ENCODE assay signal across 22 cellular contexts in the genomic region with DNA sequence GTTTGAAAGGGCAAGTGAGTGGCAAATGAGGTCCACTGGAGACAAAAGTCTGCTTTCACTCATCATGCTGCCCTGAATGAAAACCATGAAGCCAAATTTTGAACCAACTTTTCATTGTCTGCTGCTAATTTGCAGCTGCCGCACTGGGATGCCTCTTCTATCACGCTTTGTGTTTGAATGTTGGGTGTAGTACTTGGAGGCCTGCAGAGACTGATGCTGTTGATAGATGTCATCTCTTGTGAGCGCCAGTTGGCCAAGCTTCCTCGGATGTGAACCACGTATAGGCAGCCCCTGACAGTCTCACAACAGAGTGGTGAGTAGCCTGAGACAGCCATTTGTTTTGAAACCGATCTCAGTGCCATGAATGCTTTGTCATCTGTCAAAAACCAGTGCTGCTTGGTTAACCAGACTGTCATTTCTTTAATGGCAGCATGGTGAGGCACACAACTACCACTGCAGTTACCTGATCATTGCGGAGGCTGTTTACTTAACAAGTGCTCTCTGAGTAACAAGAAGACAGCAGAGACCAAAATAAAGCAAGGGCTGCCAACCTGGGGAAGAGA. TPM values are rescaled to one million over a fixed set of nuclear protein-coding genes. Genes with fewer than 3 reads are reported as not detected.
DNase-seq lines count a peak whose midpoint lies in the region; ATAC-seq and TF ChIP-seq lines count a peak whose summit lies in the region.
"Had no signal": no experiment of that assay in that cellular context is flagged by ENCODE, and none has a peak within 500 bp of the region (broad histone marks: within the 10 kb centered on the region; RNA-seq: fewer than 3 reads in every experiment).

No MANE protein-coding gene starts in this region.

- no peaks in the 10 kb centered on the region for H3K36me3 ChIP-seq in mammary epithelial cell (ENCODE audit: insufficient read depth, low read length)
- H3K36me3 ChIP-seq in breast epithelium, result no peaks in the 10 kb centered on the region

- H3K27me3 Mint-ChIP-seq in activated T-cell treated with anti-CD3 and anti-CD28 coated beads, Interleukin-2, amount 50 U/mL, for 72 hours (ENCODE audit: low read depth), result no peaks in the 10 kb centered on the region
- H3K27me3 Mint-ChIP-seq: IgD-negative memory B cell had no signal

- in situ Hi-C loops in mammary epithelial cell (cut with MboI; ENCODE audit: low sequenced_read_pairs in 2 of 2), result no loop called here

- H3K9ac ChIP-seq in mammary epithelial cell (ENCODE audit: insufficient read depth, low read length), result no peak overlapping the region
- H3K9ac ChIP-seq: BLaER1 treated with 17β-estradiol and CSF1 and Interleukin-3, amounts not matched to agents 10 nM and 100 nM had no signal

- dilution Hi-C loops in mammary epithelial cell (cut with HindIII; ENCODE audit: low sequenced_read_pairs), result no loop called here

- no peaks in the 10 kb centered on the region for H3K4me1 Mint-ChIP-seq in activated T-cell treated with anti-CD3 and anti-CD28 coated beads, Interleukin-2, amount 50 U/mL, for 72 hours (ENCODE audit: low read depth)

- TF ChIP-seq POLR2A in breast epithelium (IDR thresholded peaks at IDR 0.05), result no peak

- no TSS peak for BruUV-seq in mammary epithelial cell (replicated peaks; lab: Mats Ljungman, UMichigan)

- no peak overlapping the region for H3K4me3 Mint-ChIP-seq in activated T-cell treated with anti-CD3 and anti-CD28 coated beads, Interleukin-2, amount 50 U/mL, for 72 hours
- H3K4me3 Mint-ChIP-seq: CD8-positive, alpha-beta T cell; IgD-negative memory B cell had no signal

- no peaks in the 10 kb centered on the region for H4K20me1 ChIP-seq in mammary epithelial cell (ENCODE audit: insufficient read depth, low read length)
- H4K20me1 ChIP-seq: BLaER1 treated with 17β-estradiol and CSF1 and Interleukin-3, amounts not matched to agents 10 nM and 100 nM had no signal

- peaks cover 2 to 6% of the 10 kb centered on the region in 2 donors for H3K36me3 Mint-ChIP-seq in activated T-cell treated with anti-CD3 and anti-CD28 coated beads, Interleukin-2, amount 50 U/mL, for 72 hours (ENCODE audit: insufficient read depth in 2 of 2)
- H3K36me3 Mint-ChIP-seq: CD8-positive, alpha-beta T cell; IgD-negative memory B cell had no signal

- peaks cover 6% of the 10 kb centered on the region for H3K9me3 ChIP-seq in mammary epithelial cell (replicated peaks; ENCODE audit: insufficient read depth, low read length)
- peaks cover 8 to 20% of the 10 kb centered on the region in 2 donors for H3K9me3 ChIP-seq in breast epithelium

- DNase-seq in mammary epithelial cell (no peak), breast epithelium (ENCODE audit: low spot score in 2 of 2) (no peak), inferior parietal cortex (ENCODE audit: extremely low spot score) (peak; percentile 67), occipital lobe (lab: John Stamatoyannopoulos, UW) (peak; percentile 44), GM03348 (ENCODE audit: low spot score) (no peak), HuH-7 (ENCODE audit: low spot score) (no peak)
- no peak for DNase-seq in activated T-cell treated with anti-CD3 and anti-CD28 coated beads, Interleukin-2, amount 50 U/mL, for 72 hours
- DNase-seq: ACHN; CD8-positive, alpha-beta T cell; DND-41; NCI-H1105; NCI-H146; NCI-H2029; NCI-H226; NCI-H510A treated with DMSO at 0.1 percent for 48 hours had no signal

- H3K79me2 ChIP-seq in mammary epithelial cell (ENCODE audit: insufficient read depth, low read length), result no peaks in the 10 kb centered on the region

- peaks cover 1 to 11% of the 10 kb centered on the region in 2 donors for H3K9me3 Mint-ChIP-seq in activated T-cell treated with anti-CD3 and anti-CD28 coated beads, Interleukin-2, amount 50 U/mL, for 72 hours

- H2AFZ ChIP-seq in mammary epithelial cell (ENCODE audit: low read depth, low read length), result peak overlapping the region; percentile 17

- no peak for ATAC-seq in activated T-cell treated with anti-CD3 and anti-CD28 coated beads, Interleukin-2, amount 50 U/mL, for 72 hours (replicated peaks in 1 of 2)
- no peak for ATAC-seq in HG03342 (IDR thresholded peaks at IDR 0.05; ENCODE audit: unreplicated experiment)
- ATAC-seq: CD8-positive, alpha-beta T cell; HCT116; Panc1 had no signal

- CTCF ChIA-PET in mammary epithelial cell (lab: Charles Lee; ENCODE audit: low non-redundant PET), result no interaction called here

- no peak for TF ChIP-seq CTCF in mammary epithelial cell (conservative IDR thresholded peaks at IDR 0.05 in 1 of 2, IDR thresholded peaks at IDR 0.05 in 1 of 2; ENCODE audit: extremely low read depth in 1 of 2, insufficient read depth in 1 of 2, low read depth in 1 of 2, low read length in 2 of 2)
- no peak for TF ChIP-seq CTCF in breast epithelium (IDR thresholded peaks at IDR 0.05)

- H3K27ac ChIP-seq in mammary epithelial cell (ENCODE audit: insufficient read depth, low read depth, low read length) (no peak overlapping the region), breast epithelium (no peak overlapping the region)
- H3K27ac ChIP-seq: 22Rv1; BLaER1 treated with 17β-estradiol and CSF1 and Interleukin-3, amounts not matched to agents 10 nM and 100 nM had no signal

- no peak overlapping the region for H3K4me2 ChIP-seq in mammary epithelial cell (ENCODE audit: insufficient read depth, low read depth, low read length)
- H3K4me2 ChIP-seq: BLaER1 treated with 17β-estradiol and CSF1 and Interleukin-3, amounts not matched to agents 10 nM and 100 nM had no signal

- H3K27ac Mint-ChIP-seq in activated T-cell treated with anti-CD3 and anti-CD28 coated beads, Interleukin-2, amount 50 U/mL, for 72 hours, result no peak overlapping the region
- H3K27ac Mint-ChIP-seq: CD8-positive, alpha-beta T cell; IgD-negative memory B cell had no signal

- 70% methylated on average over 7 of the region's 7 CpGs for WGBS in mammary epithelial cell (ENCODE audit: low coverage, missing lambda C conversion rate)

- no peak overlapping the region for H3K4me3 ChIP-seq in mammary epithelial cell (replicated peaks in 1 of 3; ENCODE audit: insufficient read depth in 1 of 3, low read depth in 2 of 3, low read length in 3 of 3)
- no peak overlapping the region for H3K4me3 ChIP-seq in breast epithelium
- H3K4me3 ChIP-seq: BLaER1 treated with 17β-estradiol and CSF1 and Interleukin-3, amounts not matched to agents 10 nM and 100 nM had no signal

- no peaks in the 10 kb centered on the region for H3K27me3 ChIP-seq in mammary epithelial cell (ENCODE audit: insufficient read depth, low read length)
- no peaks in the 10 kb centered on the region for H3K27me3 ChIP-seq in breast epithelium
- H3K27me3 ChIP-seq: BLaER1 treated with 17β-estradiol and CSF1 and Interleukin-3, amounts not matched to agents 10 nM and 100 nM had no signal

- intact Hi-C loops in mammary epithelial cell (cut with micrococcal nuclease), result no loop called here
- intact Hi-C loops in breast epithelium (cut with DNase I; ENCODE audit: low total_unique reads), result no loop called here

- peaks cover 8% of the 10 kb centered on the region for H3K4me1 ChIP-seq in mammary epithelial cell (ENCODE audit: insufficient read depth, low read length)
- peaks cover 0 to 5% of the 10 kb centered on the region in 2 donors for H3K4me1 ChIP-seq in breast epithelium

RNA-seq across cellular contexts. Expression of gene SLC10A2, which starts 31.2 kb away (rescaled TPM):
- not detected for total RNA-seq in mammary epithelial cell
- polyA plus RNA-seq in mammary epithelial cell, result not detected
- not detected for polyA minus RNA-seq in mammary epithelial cell
- total RNA-seq in breast epithelium, result under 1 TPM in 1 of 3 donors, not detected in 2; 0.33 TPM
- not detected for total RNA-seq in occipital lobe
- not detected for total RNA-seq in activated T-cell treated with anti-CD3 and anti-CD28 coated beads, Interleukin-2, amount 50 U/mL, for 72 hours
- total RNA-seq: CD8-positive, alpha-beta T cell; H1 had no signal
- polyA plus RNA-seq: H1, IgD-negative memory B cell had no signal

Comparison
In these comparisons a context has a peak if more than half of its experiments do, and no peak if none do; other contexts are left out.
1. DNase-seq: peak in inferior parietal cortex (single experiment) and occipital lobe (single experiment); none in mammary epithelial cell (single experiment), breast epithelium (0 of 2), activated T-cell treated with anti-CD3 and anti-CD28 coated beads, Interleukin-2, amount 50 U/mL, for 72 hours (0 of 2), GM03348 (single experiment) and HuH-7 (single experiment).